26 cellular contexts compared by ENCODE assay signal in genomic region chr18:3863006-3863405, GRCh38.
"Had no signal": no experiment of that assay in that cellular context is flagged by ENCODE, and none has a peak within 500 bp of the region (broad histone marks: within the 10 kb centered on the region; RNA-seq: fewer than 3 reads in every experiment).

No MANE protein-coding gene starts in this region.

- ATAC-seq: stimulated activated effector memory CD8-positive, alpha-beta T cell treated with anti-CD3 and anti-CD28 coated beads, Interleukin-12 subunit alpha, Interleukin-12 subunit beta, amount 100 ng/mL, for 72 hours; stimulated activated memory B cell treated with anti-CD40 and anti-IgM and Interleukin-4, amounts not matched to agents 10 μg/mL and 1 μg/mL and 100 μg/mL, for 72 hours; stimulated activated naive B cell treated with anti-CD40 and anti-IgM and Interleukin-4, amounts not matched to agents 10 μg/mL and 1 μg/mL and 100 μg/mL, for 72 hours; stimulated activated naive CD8-positive, alpha-beta T cell treated with anti-CD3 and anti-CD28 coated beads, Interleukin-15, amount 100 ng/mL, for 72 hours; stimulated activated naive CD8-positive, alpha-beta T cell treated with anti-CD3 and anti-CD28 coated beads, Interleukin-15, Interleukin-2, amounts not matched to agents 100 U/mL and 50 U/mL, for 24 hours; upper lobe of right lung had no signal

- H3K27me3 ChIP-seq: stomach, suprapubic skin, testis, thyroid gland, tibial artery, tibial nerve, transverse colon, upper lobe of left lung, upper lobe of right lung, uterus, vagina had no signal

- H3K4me1 ChIP-seq: suprapubic skin, testis, transverse colon, upper lobe of right lung, uterus, vagina had no signal

- H3K36me3 ChIP-seq: stomach, suprapubic skin, thoracic aorta, thyroid gland, tibial artery, tibial nerve, transverse colon, upper lobe of left lung, upper lobe of right lung, uterus, vagina had no signal

- H3K4me3 ChIP-seq: stomach, suprapubic skin, testis, thoracic aorta, thyroid gland, tibial artery, tibial nerve, transverse colon, upper lobe of left lung, upper lobe of right lung, uterus, vagina had no signal

- DNase-seq: stimulated activated CD4-positive, alpha-beta T cell treated with anti-CD3 and anti-CD28 coated beads, Interleukin-2, amount 100 ng/mL, for 48 hours; stimulated activated CD4-positive, alpha-beta T cell treated with anti-CD3 and anti-CD28 coated beads, Interleukin-4, amount 100 ng/mL, for 1 hour; stimulated activated CD4-positive, alpha-beta T cell treated with anti-CD3 and anti-CD28 coated beads, Interleukin-4, amount 100 ng/mL, for 24 hours; stimulated activated CD4-positive, alpha-beta T cell treated with anti-CD3 and anti-CD28 coated beads, Interleukin-4, amount 100 ng/mL, for 4 hours; stimulated activated CD8-positive, alpha-beta memory T cell treated with anti-CD3 and anti-CD28 coated beads, Interleukin-4, amount 100 ng/mL, for 48 hours; stimulated activated naive B cell treated with anti-CD40 and anti-IgM and Interleukin-4, amounts not matched to agents 10 μg/mL and 1 μg/mL and 100 μg/mL, for 72 hours; stimulated activated naive CD4-positive, alpha-beta T cell; stimulated activated naive CD4-positive, alpha-beta T cell treated with Interleukin-2 at 50 U/mL for 16 hours; stimulated activated naive CD8-positive, alpha-beta T cell treated with anti-CD3 and anti-CD28 coated beads, Interleukin-15, amount 100 ng/mL, for 72 hours; stimulated activated naive CD8-positive, alpha-beta T cell treated with anti-CD3 and anti-CD28 coated beads, Interleukin-15, Interleukin-2, amounts not matched to agents 100 U/mL and 50 U/mL, for 24 hours; stomach; substantia nigra; testis; thyroid gland; tibial artery; transverse colon; trophoblast cell; upper lobe of right lung; uterus had no signal

- H3K9me3 ChIP-seq: stomach, suprapubic skin, testis, thoracic aorta, thyroid gland, tibial artery, tibial nerve, transverse colon, upper lobe of left lung, upper lobe of right lung, uterus, vagina had no signal

- H3K27ac ChIP-seq: stomach, suprapubic skin, testis, thoracic aorta, thyroid gland, tibial artery, tibial nerve, transverse colon, upper lobe of left lung, upper lobe of right lung, uterus, vagina had no signal
